8 cellular contexts compared by ENCODE assay signal in the genomic region with DNA sequence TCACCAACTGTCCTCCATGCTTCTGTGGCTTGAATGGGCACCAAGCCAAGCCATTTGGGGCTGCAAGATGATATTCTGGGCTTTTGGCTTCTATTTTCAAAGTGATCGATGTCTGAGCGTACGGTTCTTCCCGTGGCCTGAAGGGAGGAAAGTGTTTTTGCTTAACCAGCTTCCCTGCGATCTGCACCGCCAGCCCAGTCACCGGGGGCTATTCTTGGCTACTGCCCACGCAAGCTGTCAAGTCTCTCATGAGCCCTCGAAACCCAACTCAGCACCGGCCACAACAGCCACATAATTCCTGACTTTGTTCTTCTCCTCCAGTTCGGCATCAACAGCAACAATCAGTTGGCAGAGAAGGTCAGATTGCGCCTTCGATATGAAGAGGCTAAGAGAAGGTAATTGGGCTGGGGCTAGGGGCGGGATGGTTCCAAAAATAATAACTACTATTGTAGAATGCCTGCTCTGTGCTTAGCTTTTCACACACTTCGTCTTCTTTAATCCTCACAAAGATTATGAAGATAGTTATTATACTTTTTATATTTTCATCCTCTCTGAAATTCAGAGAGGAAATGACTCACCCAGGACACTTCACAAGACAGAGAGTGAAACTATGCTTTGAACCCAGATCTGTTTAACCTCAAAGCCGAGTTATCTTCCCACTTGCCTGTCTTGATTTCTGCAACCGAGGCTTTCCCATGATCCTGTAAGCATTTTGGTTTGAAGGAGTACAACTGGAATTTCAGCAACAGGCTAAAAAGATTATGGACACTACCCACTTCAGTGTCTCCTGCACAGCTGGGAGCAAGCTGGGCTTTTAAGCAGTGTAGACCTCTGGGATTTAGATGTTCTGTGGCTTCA.
DNase-seq lines count a peak whose midpoint lies in the region; ATAC-seq lines count a peak whose summit lies in the region.

No MANE protein-coding gene starts in this region.

- ATAC-seq in GM21786 (IDR thresholded peaks at IDR 0.05; ENCODE audit: unreplicated experiment) (peak; percentile 58), T-helper 17 cell (peak; percentile 78), GM19328 (IDR thresholded peaks at IDR 0.05; ENCODE audit: unreplicated experiment) (no peak)

- H3K36me3 Mint-ChIP-seq in T-helper 17 cell (ENCODE audit: low read depth), result peaks cover under 1% of the 10 kb centered on the region

- H3K27me3 Mint-ChIP-seq in T-helper 17 cell, result no peaks in the 10 kb centered on the region

- H3K27ac Mint-ChIP-seq in T-helper 17 cell, result peak overlapping the region; percentile 93

- H3K27ac ChIP-seq in epithelial cell of prostate, result peak overlapping the region; percentile 79

- DNase-seq in AG20443 (ENCODE audit: low spot score) (peak; percentile 59), T-helper 17 cell (no peak), epithelial cell of prostate (ENCODE audit: low read depth, low spot score) (no peak), midbrain (lab: John Stamatoyannopoulos, UW) (no peak)
- peak; percentile 55 for DNase-seq in stimulated activated CD8-positive, alpha-beta memory T cell treated with anti-CD3 and anti-CD28 coated beads, Interleukin-4, amount 100 ng/mL, for 48 hours
- no peak for DNase-seq in effector CD8-positive, alpha-beta T cell (lab: John Stamatoyannopoulos, UW)

- peak overlapping the region; percentile 84 for H3K4me3 Mint-ChIP-seq in T-helper 17 cell

- peaks cover 18% of the 10 kb centered on the region for H3K4me1 Mint-ChIP-seq in T-helper 17 cell

- H3K9me3 ChIP-seq in T-helper 17 cell (ENCODE audit: control insufficient read depth, low read length, poor library complexity, severe bottlenecking), result no peaks in the 10 kb centered on the region

Comparison
In these comparisons a context has a peak if more than half of its experiments do, and no peak if none do; other contexts are left out.
1. DNase-seq: peak in AG20443 (single experiment) and stimulated activated CD8-positive, alpha-beta memory T cell treated with anti-CD3 and anti-CD28 coated beads, Interleukin-4, amount 100 ng/mL, for 48 hours (single experiment); none in T-helper 17 cell (0 of 3), epithelial cell of prostate (single experiment), effector CD8-positive, alpha-beta T cell (single experiment) and midbrain (single experiment).